ENCODE assay signal across 16 cellular contexts in genomic region chr15:85006655-85007054, GRCh38. TPM values are rescaled to one million over a fixed set of nuclear protein-coding genes. Genes with fewer than 3 reads are reported as not detected.
DNase-seq lines count a peak whose midpoint lies in the region; ATAC-seq, FAIRE-seq and TF ChIP-seq lines count a peak whose summit lies in the region.
"Had no signal": no experiment of that assay in that cellular context is flagged by ENCODE, and none has a peak within 500 bp of the region (broad histone marks: within the 10 kb centered on the region; RNA-seq: fewer than 3 reads in every experiment).

No MANE protein-coding gene starts in this region.

- TF ChIP-seq POLR2A in K562 (conservative IDR thresholded peaks at IDR 0.05) (no peak), transverse colon (IDR thresholded peaks at IDR 0.05) (no peak), stomach (IDR thresholded peaks at IDR 0.05) (no peak)

- no peaks in the 10 kb centered on the region for H3K27me3 ChIP-seq in left ventricle myocardium inferior (ENCODE audit: low read depth)
- no peaks in the 10 kb centered on the region for H3K27me3 ChIP-seq in right cardiac atrium (ENCODE audit: control insufficient read depth, insufficient read depth)
- H3K27me3 ChIP-seq in K562 (ENCODE audit: control insufficient read depth in 2 of 2, insufficient read depth in 2 of 2, low read length in 2 of 2): no peaks in the 10 kb centered on the region
- no peaks in the 10 kb centered on the region for H3K27me3 ChIP-seq in transverse colon
- no peaks in the 10 kb centered on the region for H3K27me3 ChIP-seq in small intestine (ENCODE audit: control insufficient read depth in 2 of 2, insufficient read depth in 2 of 2, low read length in 2 of 2)
- H3K27me3 ChIP-seq in stomach: no peaks in the 10 kb centered on the region
- H3K27me3 ChIP-seq: BLaER1 treated with 17β-estradiol and CSF1 and Interleukin-3, amounts not matched to agents 10 nM and 100 nM had no signal

- no peak overlapping the region for H3K4me2 ChIP-seq in K562 (ENCODE audit: insufficient read depth, low read length)

- in situ Hi-C loops in K562 (cut with MboI): no loop called here
- in situ Hi-C loops in transverse colon (cut with MboI; ENCODE audit: low pct_ligation_motif_present in 1 of 4, low pct_unique_long_range_greater_than_20kb in 1 of 4, low sequenced_read_pairs in 3 of 4): no loop called here

- WGBS in right cardiac atrium: 82% methylated on average over 3 of the region's 3 CpGs
- WGBS in K562 (ENCODE audit: insufficient coverage, low coverage, missing lambda C conversion rate): 58% methylated on average over 3 of the region's 3 CpGs
- 70 to 73% methylated on average over 3 of the region's 3 CpGs for WGBS in transverse colon (ENCODE audit: low coverage in 1 of 2), 2 donors
- WGBS in small intestine, 3 donors: 70 to 81% (median 74%) methylated on average over 3 of the region's 3 CpGs
- 74 to 86% (median 82%) methylated on average over 3 of the region's 3 CpGs for WGBS in stomach, 5 donors

- H3K9me3 ChIP-seq in left ventricle myocardium inferior (replicated peaks): no peaks in the 10 kb centered on the region
- H3K9me3 ChIP-seq in right cardiac atrium (ENCODE audit: control insufficient read depth, low read length): no peaks in the 10 kb centered on the region
- H3K9me3 ChIP-seq in K562 (replicated peaks; ENCODE audit: control insufficient read depth, insufficient read depth, low read depth, low read length): no peaks in the 10 kb centered on the region
- no peaks in the 10 kb centered on the region for H3K9me3 ChIP-seq in transverse colon
- H3K9me3 ChIP-seq in small intestine (ENCODE audit: control insufficient read depth, low read depth): no peaks in the 10 kb centered on the region
- H3K9me3 ChIP-seq in stomach: no peaks in the 10 kb centered on the region
- H3K9me3 ChIP-seq: BLaER1 treated with 17β-estradiol and CSF1 and Interleukin-3, amounts not matched to agents 10 nM and 100 nM had no signal

- H3K4me3 Mint-ChIP-seq in stimulated activated naive B cell treated with anti-CD40 and anti-IgM and Interleukin-4, amounts not matched to agents 10 μg/mL and 1 μg/mL and 100 μg/mL, for 72 hours: no peak overlapping the region
- H3K4me3 Mint-ChIP-seq: CD8-positive, alpha-beta T cell; H9 had no signal

- no peak for TF ChIP-seq RAD21 in K562 (CRISPR knock-in tag; conservative IDR thresholded peaks at IDR 0.05 in 1 of 2, IDR thresholded peaks at IDR 0.05 in 1 of 2)

- DNase-seq in left ventricle myocardium inferior: no peak
- DNase-seq in right cardiac atrium: no peak
- no peak for DNase-seq in K562 (ENCODE audit: extremely low read depth in 1 of 4, low spot score in 3 of 4)
- DNase-seq in stimulated activated naive B cell treated with anti-CD40 and anti-IgM and Interleukin-4, amounts not matched to agents 10 μg/mL and 1 μg/mL and 100 μg/mL, for 72 hours: no peak
- DNase-seq in transverse colon: no peak
- no peak for DNase-seq in small intestine
- DNase-seq in stomach: no peak
- DNase-seq in activated CD4-positive, alpha-beta T cell treated with anti-CD3 and anti-CD28 coated beads for 48 hours: no peak
- DNase-seq: Calu3; CD8-positive, alpha-beta T cell; DMS79 treated with DMSO at 0.1 percent for 48 hours; GF-D8; H9 had no signal

- H3K4me1 ChIP-seq in left ventricle myocardium inferior (peaks cover 96% of the 10 kb centered on the region), right cardiac atrium (ENCODE audit: control insufficient read depth, insufficient read depth, low read length) (peaks cover 16% of the 10 kb centered on the region), K562 (replicated peaks in 1 of 2; ENCODE audit: control insufficient read depth in 2 of 2, insufficient read depth in 2 of 2, low read length in 2 of 2) (peaks cover 11 to 47% of the 10 kb centered on the region in 2 experiments), transverse colon (peaks cover 50 to 82% (median 53%) of the 10 kb centered on the region in 4 donors), small intestine (ENCODE audit: control insufficient read depth in 2 of 2, insufficient read depth in 1 of 2, low read depth in 1 of 2, low read length in 1 of 2) (peaks cover 11 to 23% of the 10 kb centered on the region in 2 donors), stomach (peaks cover 47 to 91% (median 71%) of the 10 kb centered on the region in 4 donors)

- H3K9ac ChIP-seq in K562 (ENCODE audit: insufficient read depth in 1 of 2, low read depth in 2 of 2, low read length in 2 of 2): no peak overlapping the region; a peak in 1 of 4 replicates
- H3K9ac ChIP-seq: BLaER1 treated with 17β-estradiol and CSF1 and Interleukin-3, amounts not matched to agents 10 nM and 100 nM had no signal

- TF ChIP-seq CTCF in left ventricle myocardium inferior (IDR thresholded peaks at IDR 0.05; ENCODE audit: borderline replicate concordance) (no peak), K562 (IDR thresholded peaks at IDR 0.05 in 2 of 3, conservative IDR thresholded peaks at IDR 0.05 in 1 of 3; ENCODE audit: insufficient read depth in 2 of 3, low read depth in 1 of 3, low read length in 3 of 3) (no peak), transverse colon (IDR thresholded peaks at IDR 0.05) (no peak), stomach (IDR thresholded peaks at IDR 0.05) (no peak)

- peaks cover 91% of the 10 kb centered on the region for H3K79me2 ChIP-seq in K562 (ENCODE audit: control insufficient read depth, insufficient read depth, low read length)

- H3K36me3 Mint-ChIP-seq in stimulated activated naive B cell treated with anti-CD40 and anti-IgM and Interleukin-4, amounts not matched to agents 10 μg/mL and 1 μg/mL and 100 μg/mL, for 72 hours: peaks cover 3 to 8% of the 10 kb centered on the region in 2 donors
- H3K36me3 Mint-ChIP-seq: CD8-positive, alpha-beta T cell had no signal

- H3K27ac Mint-ChIP-seq in stimulated activated naive B cell treated with anti-CD40 and anti-IgM and Interleukin-4, amounts not matched to agents 10 μg/mL and 1 μg/mL and 100 μg/mL, for 72 hours: peak overlapping the region; percentile 42
- H3K27ac Mint-ChIP-seq: CD8-positive, alpha-beta T cell; H9 had no signal

- POLR2A ChIA-PET in K562 (lab: Yijun Ruan, JAX): interaction anchor here (1.3 to 1.9 kb wide), 3 partner anchors 10 to 40 kb away, joined by 4 to 5 read pairs (median 4); no protein-coding TSS in a partner anchor

- H3K36me3 ChIP-seq in left ventricle myocardium inferior (no peaks in the 10 kb centered on the region), K562 (ENCODE audit: control insufficient read depth, insufficient read depth, low read length) (no peaks in the 10 kb centered on the region), transverse colon (no peaks in the 10 kb centered on the region), small intestine (ENCODE audit: control insufficient read depth in 2 of 2, insufficient read depth in 2 of 2, low read length in 2 of 2) (no peaks in the 10 kb centered on the region), stomach (no peaks in the 10 kb centered on the region)

- H3K4me3 ChIP-seq in left ventricle myocardium inferior (no peak overlapping the region), right cardiac atrium (ENCODE audit: low read length) (no peak overlapping the region), K562 (no peak overlapping the region), transverse colon (no peak overlapping the region), small intestine (ENCODE audit: low read depth in 1 of 2, low read length in 2 of 2) (no peak overlapping the region), stomach (no peak overlapping the region)
- H3K4me3 ChIP-seq: BLaER1 treated with 17β-estradiol and CSF1 and Interleukin-3, amounts not matched to agents 10 nM and 100 nM had no signal

- FAIRE-seq in K562 (lab: Jason Lieb, UNC) (peak; percentile 19), small intestine (lab: Jason Lieb, UNC) (no peak)
- FAIRE-seq: H1 had no signal

- no TSS peak for BruUV-seq in K562 (replicated peaks; lab: Mats Ljungman, UMichigan)

- no peak overlapping the region for H2AFZ ChIP-seq in K562 (ENCODE audit: low read depth, low read length)

- ATAC-seq in right cardiac atrium (no peak), K562 (no peak)
- ATAC-seq in stimulated activated naive B cell treated with anti-CD40 and anti-IgM and Interleukin-4, amounts not matched to agents 10 μg/mL and 1 μg/mL and 100 μg/mL, for 72 hours (replicated peaks): no peak
- ATAC-seq: CD8-positive, alpha-beta T cell had no signal

- CTCF ChIA-PET in K562 (lab: Yijun Ruan, JAX; ENCODE audit: low intra/inter-chr PET ratio): no interaction called here

- H3K9me1 ChIP-seq in K562 (ENCODE audit: control insufficient read depth, insufficient read depth, low read length): peaks cover 3% of the 10 kb centered on the region

- H3K27ac ChIP-seq in left ventricle myocardium inferior (replicated peaks) (peak overlapping the region; percentile 38), right cardiac atrium (ENCODE audit: low read length) (no peak overlapping the region), K562 (ENCODE audit: extremely low read depth, low read depth, low read length) (no peak overlapping the region), transverse colon (peak overlapping the region in 3 of 4 donors; percentile 37 to 91 (median 84)), small intestine (ENCODE audit: low read depth in 1 of 2, low read length in 1 of 2) (no peak overlapping the region), stomach (no peak overlapping the region)
- H3K27ac ChIP-seq: 22Rv1 had no signal

- H4K20me1 ChIP-seq in K562 (replicated peaks; ENCODE audit: control insufficient read depth, insufficient read depth, low read length): no peaks in the 10 kb centered on the region

- TF ChIP-seq EP300 in K562 (IDR thresholded peaks at IDR 0.05; ENCODE audit: low read length) (no peak), transverse colon (IDR thresholded peaks at IDR 0.05; ENCODE audit: low read depth) (no peak), stomach (IDR thresholded peaks at IDR 0.05) (no peak)

- peaks cover 0 to 5% of the 10 kb centered on the region in 2 donors for H3K9me3 Mint-ChIP-seq in stimulated activated naive B cell treated with anti-CD40 and anti-IgM and Interleukin-4, amounts not matched to agents 10 μg/mL and 1 μg/mL and 100 μg/mL, for 72 hours
- H3K9me3 Mint-ChIP-seq: CD8-positive, alpha-beta T cell; H9 had no signal

- intact Hi-C loops in left ventricle myocardium inferior (cut with micrococcal nuclease): no loop called here
- intact Hi-C loops in right cardiac atrium (cut with DNase I): no loop called here
- intact Hi-C loops in K562 (cut with micrococcal nuclease): no loop called here
- intact Hi-C loops in transverse colon (cut with DNase I; ENCODE audit: low total_unique reads): no loop called here
- intact Hi-C loops in stomach (cut with DNase I; ENCODE audit: low total_unique reads): no loop called here

- peaks cover 56 to 92% of the 10 kb centered on the region in 2 donors for H3K4me1 Mint-ChIP-seq in stimulated activated naive B cell treated with anti-CD40 and anti-IgM and Interleukin-4, amounts not matched to agents 10 μg/mL and 1 μg/mL and 100 μg/mL, for 72 hours

- no peaks in the 10 kb centered on the region for H3K27me3 Mint-ChIP-seq in stimulated activated naive B cell treated with anti-CD40 and anti-IgM and Interleukin-4, amounts not matched to agents 10 μg/mL and 1 μg/mL and 100 μg/mL, for 72 hours

RNA-seq across cellular contexts. Expression of gene PDE8A, which starts 25.0 kb away (rescaled TPM):
- total RNA-seq in left ventricle myocardium inferior: 17.8 TPM
- total RNA-seq in right cardiac atrium: 10 to 100 TPM; 17.1 to 24.7 (median 19.6) TPM
- 11.5 TPM for polyA plus RNA-seq in right cardiac atrium
- total RNA-seq in K562 (2011; cell fraction: chromatin; rRNA removed; ENCODE audit: low replicate concordance): 146 and 283 TPM in 2 replicates
- 42.5 and 64.0 TPM in 2 replicates for total RNA-seq in K562 (2011; cell fraction: nucleolus; rRNA removed)
- 102 and 103 TPM in 2 replicates for total RNA-seq in K562 (2011; cell fraction: nucleoplasm; rRNA removed)
- 16.8 and 17.6 TPM in 2 replicates for total RNA-seq in K562 (2014; rRNA removed)
- 20.5 and 25.5 TPM in 2 replicates for total RNA-seq in K562 (2014; rRNA removed; fragmentation: Illumina TruSeq; extraction: Trizol)
- total RNA-seq in K562 (2015; rRNA removed; fragmentation: Illumina TruSeq; extraction: Trizol): 19.8 and 22.3 TPM in 2 replicates
- total RNA-seq in K562 (2021): 19.8 and 20.9 TPM in 2 replicates
- polyA plus RNA-seq in K562 (2011; rRNA removed): 37.1 and 40.3 TPM in 2 replicates
- polyA plus RNA-seq in K562 (2011; cell fraction: cytosol; rRNA removed): 11.1 and 16.1 TPM in 2 replicates
- 76.0 and 83.4 TPM in 2 replicates for polyA plus RNA-seq in K562 (2011; cell fraction: nucleus; rRNA removed)
- polyA plus RNA-seq in K562 (2012): 11.8 and 13.9 TPM in 2 replicates
- 23.7 and 26.4 TPM in 2 replicates for polyA plus RNA-seq in K562 (2014; fragmentation: Illumina TruSeq; extraction: Trizol)
- polyA plus RNA-seq in K562 (2014; fragmentation: Nextera tagmentation; extraction: Ambion mirVana): 1 to 10 TPM; 5.9 to 7.9 TPM
- 21.0 and 24.4 TPM in 2 replicates for polyA plus RNA-seq in K562 (2014; rRNA removed)
- polyA minus RNA-seq in K562 (2011; rRNA and poly(A)+ RNA removed): 52.2 and 52.6 TPM in 2 replicates
- polyA minus RNA-seq in K562 (2011; cell fraction: cytosol; rRNA and poly(A)+ RNA removed): 11.0 and 19.1 TPM in 2 replicates
- polyA minus RNA-seq in K562 (2011; cell fraction: nucleus; rRNA and poly(A)+ RNA removed): 34.6 and 64.8 TPM in 2 replicates
- total RNA-seq in transverse colon: 100 to 1,000 TPM; 115 to 188 (median 165) TPM
- 10 to 100 TPM; 18.4 to 30.9 (median 22.8) TPM for polyA plus RNA-seq in small intestine
- total RNA-seq in stomach: 10 to 100 TPM; 22.2 to 85.9 (median 58.8) TPM
- polyA plus RNA-seq in stomach: 10 to 100 TPM; 15.6 to 19.2 (median 16.7) TPM

Comparison
In these comparisons a context has a peak if more than half of its experiments do, and no peak if none do; other contexts are left out.
1. H3K27ac ChIP-seq: peak in left ventricle myocardium inferior (single experiment) and transverse colon (3 of 4); none in right cardiac atrium (single experiment), K562 (single experiment), small intestine (0 of 2) and stomach (0 of 5).